ENCODE assay signal across 11 cellular contexts in the genomic region with DNA sequence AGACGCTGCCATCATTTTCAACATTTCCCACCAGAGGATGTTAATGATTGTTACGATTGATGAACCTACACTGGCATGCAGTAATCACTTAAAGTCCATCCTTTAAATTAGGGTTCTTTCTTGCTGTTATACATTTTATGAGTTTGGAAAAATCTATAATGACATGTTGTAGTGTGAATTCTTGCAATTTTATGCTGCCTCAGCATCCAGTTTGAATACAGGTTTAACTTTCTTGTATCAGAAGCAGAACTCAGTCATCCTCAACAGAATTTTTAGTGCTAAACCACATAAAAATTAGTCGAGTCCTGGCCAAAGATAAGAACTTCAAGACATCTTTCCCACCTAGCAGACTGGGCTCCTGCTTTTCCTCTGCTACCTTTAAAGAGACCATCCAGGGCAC.
"Had no signal": no experiment of that assay in that cellular context is flagged by ENCODE, and none has a peak within 500 bp of the region (broad histone marks: within the 10 kb centered on the region; RNA-seq: fewer than 3 reads in every experiment).

No MANE protein-coding gene starts in this region.

- H3K4me2 ChIP-seq: GM23338 had no signal

- H3K4me1 ChIP-seq: HAP-1 had no signal

- H3K36me3 ChIP-seq: HAP-1 had no signal

- H2AFZ ChIP-seq: GM23248, GM23338 had no signal

- ATAC-seq: GM23338, HCT116 had no signal

- H3K27ac ChIP-seq: GM23248 had no signal

- DNase-seq: GM23248, GOT3, H7, H9, HCEC 1CT, HFFc6 had no signal

- H3K9me3 ChIP-seq: HAP-1 had no signal

- H3K9ac ChIP-seq: GM23248 had no signal

- FAIRE-seq: H1, H54 had no signal

- H3K4me3 ChIP-seq: GM23248, GM23338, HAP-1 had no signal
